1 cellular context compared by ENCODE assay signal in genomic region chr15:63915209-63915887, GRCh38.
A peak's percentile ranks its signal among the peaks of the same experiment; 100 is the strongest.
TF ChIP-seq lines count a peak whose summit lies in the region.

No MANE protein-coding gene starts in this region.

TF ChIP-seq in HEK293, 187 proteins besides CTCF, POLR2A, EP300 and RAD21 (continued from another document and continues in another):
- TF ChIP-seq ZNF639 (tag by site-specific recombination; IDR thresholded peaks at IDR 0.05) (no peak), ZNF830 (tag by site-specific recombination; IDR thresholded peaks at IDR 0.05; ENCODE audit: low read depth) (no peak), ATF2 (tag by site-specific recombination; IDR thresholded peaks at IDR 0.05; ENCODE audit: low read depth) (peak; percentile 71), ZNF362 (tag by site-specific recombination; IDR thresholded peaks at IDR 0.05) (no peak), ZNF157 (tag by site-specific recombination; IDR thresholded peaks at IDR 0.05) (no peak), ZBTB49 (tag by site-specific recombination; IDR thresholded peaks at IDR 0.05; ENCODE audit: low read depth) (no peak), ZNF621 (tag by site-specific recombination; IDR thresholded peaks at IDR 0.05) (no peak), SALL2 (tag by site-specific recombination; IDR thresholded peaks at IDR 0.05; ENCODE audit: borderline replicate concordance) (no peak), ZNF692 (tag by site-specific recombination; IDR thresholded peaks at IDR 0.05) (peak; percentile 87), RBAK (tag by site-specific recombination; IDR thresholded peaks at IDR 0.05) (no peak), ZBTB11 (tag by site-specific recombination; conservative IDR thresholded peaks at IDR 0.05; ENCODE audit: low read depth) (no peak), ZNF558 (tag by site-specific recombination; IDR thresholded peaks at IDR 0.05) (no peak), KLF1 (tag by site-specific recombination; IDR thresholded peaks at IDR 0.05) (no peak), ZNF155 (tag by site-specific recombination; IDR thresholded peaks at IDR 0.05) (no peak), ZNF777 (tag by site-specific recombination; IDR thresholded peaks at IDR 0.05; ENCODE audit: borderline replicate concordance) (no peak), ZNF26 (tag by site-specific recombination; IDR thresholded peaks at IDR 0.05) (no peak), ZNF302 (tag by site-specific recombination; IDR thresholded peaks at IDR 0.05; ENCODE audit: low read depth) (no peak), ZNF366 (tag by site-specific recombination; conservative IDR thresholded peaks at IDR 0.05) (0 out of 2 replicates have a peak, but pooled peaks have one; percentile 34), GLIS2 (tag by site-specific recombination; IDR thresholded peaks at IDR 0.05) (no peak), ZNF670 (tag by site-specific recombination; IDR thresholded peaks at IDR 0.05; ENCODE audit: low read depth) (no peak), PRDM2 (tag by site-specific recombination; IDR thresholded peaks at IDR 0.05; ENCODE audit: borderline replicate concordance) (no peak), ZFP69B (tag by site-specific recombination; IDR thresholded peaks at IDR 0.05) (no peak; the same call in 1 of the 2 replicates), ZFP41 (tag by site-specific recombination; IDR thresholded peaks at IDR 0.05; ENCODE audit: borderline replicate concordance) (no peak), ZNF248 (tag by site-specific recombination; IDR thresholded peaks at IDR 0.05) (no peak), ZNF792 (tag by site-specific recombination; IDR thresholded peaks at IDR 0.05) (no peak), ZEB2 (tag by site-specific recombination; IDR thresholded peaks at IDR 0.05) (no peak), EGR2 (tag by site-specific recombination; IDR thresholded peaks at IDR 0.05; ENCODE audit: low read depth) (no peak), OSR2 (tag by site-specific recombination; IDR thresholded peaks at IDR 0.05) (peak; percentile 43; the same call in 1 of the 2 replicates), ZNF184 (tag by site-specific recombination; IDR thresholded peaks at IDR 0.05) (no peak), ZNF555 (tag by site-specific recombination; conservative IDR thresholded peaks at IDR 0.05) (no peak), ZNF501 (tag by site-specific recombination; IDR thresholded peaks at IDR 0.05) (0 out of 2 replicates have a peak, but pooled peaks have one; percentile 26), ZNF704 (tag by site-specific recombination; IDR thresholded peaks at IDR 0.05) (no peak), ZNF18 (tag by site-specific recombination; IDR thresholded peaks at IDR 0.05) (no peak), KLF8 (tag by site-specific recombination; IDR thresholded peaks at IDR 0.05) (no peak), ZNF175 (tag by site-specific recombination; IDR thresholded peaks at IDR 0.05) (no peak), SCRT2 (tag by site-specific recombination; IDR thresholded peaks at IDR 0.05) (no peak), ZNF426 (tag by site-specific recombination; IDR thresholded peaks at IDR 0.05) (no peak), ZNF514 (tag by site-specific recombination; IDR thresholded peaks at IDR 0.05) (no peak), ZBTB21 (tag by site-specific recombination; IDR thresholded peaks at IDR 0.05) (no peak)
